In the genomic region with DNA sequence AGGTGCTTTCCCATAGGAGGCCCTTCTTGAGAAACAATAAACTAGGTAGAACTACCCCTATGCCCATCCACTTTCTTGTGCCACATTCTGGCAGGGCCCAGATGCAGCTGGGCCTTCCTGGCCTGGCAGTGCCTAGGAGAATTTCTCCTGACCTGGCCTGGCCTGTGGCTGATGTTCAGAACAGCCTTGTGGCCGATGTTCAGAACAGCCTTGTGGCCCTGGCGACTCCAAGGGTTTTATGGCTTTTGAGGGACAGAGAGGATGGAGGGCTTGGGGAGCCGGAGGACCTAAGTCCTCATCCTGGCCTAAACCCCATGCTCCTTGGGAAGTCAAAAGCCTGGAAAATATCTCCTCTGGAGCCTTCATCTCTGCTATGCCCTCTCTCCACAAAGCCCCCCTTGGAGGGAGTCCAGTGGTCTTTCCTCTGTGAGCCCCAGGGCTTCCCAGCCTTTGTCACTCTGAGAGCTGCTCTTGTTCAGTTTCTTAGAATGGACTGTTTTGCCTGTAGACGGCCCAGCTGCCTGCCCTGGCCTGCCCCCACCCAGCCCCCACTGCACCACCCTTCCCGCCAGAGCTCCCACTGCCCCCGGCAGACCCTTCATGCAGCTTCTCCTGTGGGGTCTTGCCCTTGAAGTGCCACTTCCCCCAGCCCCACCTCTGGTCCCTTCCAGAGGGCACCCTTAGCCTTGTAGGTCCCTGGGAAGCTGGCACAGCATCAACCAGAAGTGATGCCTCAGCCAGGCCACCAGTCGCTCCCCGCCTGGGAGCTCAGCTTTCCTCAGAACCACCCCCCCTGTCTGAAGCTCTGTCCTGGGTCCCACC, we compare ENCODE assay signal across 17 cellular contexts. TPM values are rescaled to one million over a fixed set of nuclear protein-coding genes. Genes with fewer than 3 reads are reported as not detected.
DNase-seq lines count a peak whose midpoint lies in the region; ATAC-seq and TF ChIP-seq lines count a peak whose summit lies in the region.
"Had no signal": no experiment of that assay in that cellular context is flagged by ENCODE, and none has a peak within 500 bp of the region (broad histone marks: within the 10 kb centered on the region; RNA-seq: fewer than 3 reads in every experiment).

No MANE protein-coding gene starts in this region.

- no peak overlapping the region for H3K23ac ChIP-seq in IMR-90 (ENCODE audit: low read depth, low read length)

- no peak overlapping the region for H2BK20ac ChIP-seq in IMR-90 (ENCODE audit: low read depth, low read length)

- H2BK15ac ChIP-seq in IMR-90 (ENCODE audit: low read depth, low read length): no peak overlapping the region

- H3K27me3 Mint-ChIP-seq in brain: no peaks in the 10 kb centered on the region
- H3K27me3 Mint-ChIP-seq: activated CD4-positive, alpha-beta memory T cell treated with anti-CD3 and anti-CD28 coated beads for 36 hours had no signal

- no peak overlapping the region for H4K91ac ChIP-seq in IMR-90 (ENCODE audit: insufficient read depth, low read depth, low read length)

- H3K79me1 ChIP-seq in IMR-90 (ENCODE audit: low read depth in 1 of 2, low read length in 2 of 2): peaks cover 1 to 3% of the 10 kb centered on the region in 2 experiments; a peak in 2 of 4 replicates

- H2BK120ac ChIP-seq in IMR-90 (ENCODE audit: low read depth, low read length): no peak overlapping the region

- no peak for TF ChIP-seq EP300 in sigmoid colon (IDR thresholded peaks at IDR 0.05)

- H3K36me3 ChIP-seq in IMR-90 (ENCODE audit: control insufficient read depth, insufficient read depth, low read length): peaks cover 19% of the 10 kb centered on the region
- H3K36me3 ChIP-seq in sigmoid colon: peaks cover 10 to 17% (median 12%) of the 10 kb centered on the region in 4 donors

- H3K9me3 Mint-ChIP-seq in brain: peaks cover 0 to 4% (median 0%) of the 10 kb centered on the region in 5 experiments
- H3K9me3 Mint-ChIP-seq: activated CD4-positive, alpha-beta memory T cell treated with anti-CD3 and anti-CD28 coated beads for 36 hours; activated naive CD8-positive, alpha-beta T cell treated with anti-CD3 and anti-CD28 coated beads, Interleukin-2, amount 50 U/mL, for 24 hours; activated T-cell treated with anti-CD3 and anti-CD28 coated beads, Interleukin-2, amount 50 U/mL, for 72 hours had no signal

- no TSS peak for BruUV-seq in IMR-90 (replicated peaks; lab: Mats Ljungman, UMichigan)

- no peak overlapping the region for H3K4me2 ChIP-seq in IMR-90 (ENCODE audit: low read depth, low read length)
- H3K4me2 ChIP-seq: BLaER1 treated with 17β-estradiol and CSF1 and Interleukin-3, amounts not matched to agents 10 nM and 100 nM had no signal

- H4K8ac ChIP-seq in IMR-90 (ENCODE audit: low read depth in 2 of 2, low read length in 2 of 2): no peak overlapping the region

- peaks cover 8% of the 10 kb centered on the region for H3K36me3 Mint-ChIP-seq in brain
- H3K36me3 Mint-ChIP-seq: IgD-negative memory B cell had no signal

- H3K18ac ChIP-seq in IMR-90 (ENCODE audit: low read depth, low read length): no peak overlapping the region

- ATAC-seq in IMR-90 (ENCODE audit: low read depth): no peak; the same call in 1 of the 2 replicates
- no peak for ATAC-seq in HG02571 (IDR thresholded peaks at IDR 0.05; ENCODE audit: unreplicated experiment)
- ATAC-seq: activated T-cell treated with anti-CD3 and anti-CD28 coated beads, Interleukin-2, amount 50 U/mL, for 72 hours had no signal

- 51% methylated on average over 3 of the region's 8 CpGs; no CpG with 5 or more reads in 1 of the 2 experiments for WGBS in IMR-90 (ENCODE audit: extremely low coverage in 2 of 2, insufficient read length in 1 of 2), 2 experiments
- WGBS in sigmoid colon, 2 donors: 82 to 85% methylated on average over 8 of the region's 8 CpGs

- TF ChIP-seq RAD21 in IMR-90 (IDR thresholded peaks at IDR 0.05; ENCODE audit: low read length): no peak

- H3K9me3 ChIP-seq in IMR-90 (ENCODE audit: control insufficient read depth, insufficient read depth, low read length): no peaks in the 10 kb centered on the region
- no peaks in the 10 kb centered on the region for H3K9me3 ChIP-seq in sigmoid colon
- H3K9me3 ChIP-seq: BLaER1 treated with 17β-estradiol and CSF1 and Interleukin-3, amounts not matched to agents 10 nM and 100 nM; upper lobe of left lung had no signal

- CTCF ChIA-PET in IMR-90 (lab: Yijun Ruan, JAX): interaction anchor here (0.6 to 0.9 kb wide), 2 partner anchors 130 to 1543 kb away, joined by 3 read pairs; no protein-coding TSS in a partner anchor

- TF ChIP-seq CTCF in IMR-90 (conservative IDR thresholded peaks at IDR 0.05; ENCODE audit: low read depth, low read length) (no peak), brain (conservative IDR thresholded peaks at IDR 0.05) (no peak), sigmoid colon (IDR thresholded peaks at IDR 0.05) (no peak)

- H3K27ac Mint-ChIP-seq in brain: peak overlapping the region; percentile 84 to 98 (median 96)
- H3K27ac Mint-ChIP-seq: activated CD4-positive, alpha-beta memory T cell treated with anti-CD3 and anti-CD28 coated beads for 36 hours; activated naive CD8-positive, alpha-beta T cell treated with anti-CD3 and anti-CD28 coated beads, Interleukin-2, amount 50 U/mL, for 24 hours; activated T-cell treated with anti-CD3 and anti-CD28 coated beads, Interleukin-2, amount 50 U/mL, for 72 hours had no signal

- H3K4me3 ChIP-seq in IMR-90 (ENCODE audit: insufficient read depth, low read depth, low read length) (no peak overlapping the region), sigmoid colon (no peak overlapping the region)
- H3K4me3 ChIP-seq: BLaER1 treated with 17β-estradiol and CSF1 and Interleukin-3, amounts not matched to agents 10 nM and 100 nM; upper lobe of left lung had no signal

- POLR2A ChIA-PET in IMR-90 (lab: Charles Lee; ENCODE audit: unreplicated experiment): no interaction called here

- H2AK9ac ChIP-seq in IMR-90 (replicated peaks; ENCODE audit: low read depth, low read length, poor library complexity): peak overlapping the region; percentile 55

- H3K4me1 ChIP-seq in IMR-90 (ENCODE audit: control insufficient read depth, insufficient read depth, low read length) (0 out of 2 replicates have a peak, but pooled peaks cover 1% of the 10 kb centered on the region), sigmoid colon (peaks cover 0 to 40% (median 28%) of the 10 kb centered on the region in 4 donors)

- dilution Hi-C loops in IMR-90 (cut with HindIII; ENCODE audit: low sequenced_read_pairs, unreplicated experiment): no loop called here

- intact Hi-C loops in IMR-90 (cut with micrococcal nuclease): no loop called here
- intact Hi-C loops in sigmoid colon (cut with DNase I): loop anchor here (10.0 kb wide), 1 partner anchor 235 kb away; no protein-coding TSS in a partner anchor

- DNase-seq in IMR-90: no peak
- no peak for DNase-seq in sigmoid colon
- DNase-seq in Kasumi-1 (lab: John Stamatoyannopoulos, UW): no peak
- no peak for DNase-seq in DMS79 (lab: John Stamatoyannopoulos, UW)
- DNase-seq in G401 (ENCODE audit: low spot score): no peak
- DNase-seq: activated CD4-positive, alpha-beta memory T cell treated with anti-CD3 and anti-CD28 coated beads for 36 hours; activated naive CD8-positive, alpha-beta T cell treated with anti-CD3 and anti-CD28 coated beads, Interleukin-2, amount 50 U/mL, for 24 hours; activated T-cell treated with anti-CD3 and anti-CD28 coated beads, Interleukin-2, amount 50 U/mL, for 72 hours; NCI-H2171 treated with DMSO at 0.1 percent for 48 hours had no signal

- H3K4me1 Mint-ChIP-seq in brain: peaks cover 38% of the 10 kb centered on the region
- H3K4me1 Mint-ChIP-seq: activated naive CD8-positive, alpha-beta T cell treated with anti-CD3 and anti-CD28 coated beads, Interleukin-2, amount 50 U/mL, for 24 hours; IgD-negative memory B cell had no signal

- TF ChIP-seq POLR2A in IMR-90 (IDR thresholded peaks at IDR 0.05; ENCODE audit: low read depth, low read length) (no peak), sigmoid colon (IDR thresholded peaks at IDR 0.05) (no peak)

- H3K27ac ChIP-seq in IMR-90 (ENCODE audit: insufficient read depth, low read length) (no peak overlapping the region), layer of hippocampus (ENCODE audit: low read depth, low read length) (peak overlapping the region; percentile 98), sigmoid colon (peak overlapping the region; percentile 7 to 88 (median 49))
- H3K27ac ChIP-seq: BLaER1 treated with 17β-estradiol and CSF1 and Interleukin-3, amounts not matched to agents 10 nM and 100 nM; VCaP had no signal

- no peak overlapping the region for H3K56ac ChIP-seq in IMR-90 (ENCODE audit: extremely low read depth, insufficient read depth, low read length)

- no peak overlapping the region for H3K9ac ChIP-seq in IMR-90 (ENCODE audit: low read depth, low read length)
- H3K9ac ChIP-seq: BLaER1 treated with 17β-estradiol and CSF1 and Interleukin-3, amounts not matched to agents 10 nM and 100 nM had no signal

- H2AK5ac ChIP-seq in IMR-90 (ENCODE audit: low read depth, low read length): no peak overlapping the region

- peaks cover 13% of the 10 kb centered on the region for H4K20me1 ChIP-seq in IMR-90 (ENCODE audit: insufficient read depth, low read length)

- no peak overlapping the region for H3K4me3 Mint-ChIP-seq in brain
- H3K4me3 Mint-ChIP-seq: activated CD4-positive, alpha-beta memory T cell treated with anti-CD3 and anti-CD28 coated beads for 36 hours; activated naive CD8-positive, alpha-beta T cell treated with anti-CD3 and anti-CD28 coated beads, Interleukin-2, amount 50 U/mL, for 24 hours; activated T-cell treated with anti-CD3 and anti-CD28 coated beads, Interleukin-2, amount 50 U/mL, for 72 hours; IgD-negative memory B cell had no signal

- H4K5ac ChIP-seq in IMR-90 (ENCODE audit: low read depth, low read length): no peak overlapping the region

- peak overlapping the region; percentile 46 for H2AFZ ChIP-seq in IMR-90 (replicated peaks; ENCODE audit: low read length, poor library complexity)

- no peak overlapping the region for H2BK5ac ChIP-seq in IMR-90 (ENCODE audit: low read depth, low read length, poor library complexity, severe bottlenecking)

- in situ Hi-C loops in IMR-90 (cut with MboI; ENCODE audit: low sequenced_read_pairs): loop anchor here (10.0 to 25.0 kb wide), 2 partner anchors 235 to 592 kb away; a partner anchor contains a TSS
- in situ Hi-C loops in G401 (cut with HindIII; ENCODE audit: low sequenced_read_pairs): loop anchor here (25.0 kb wide), 1 partner anchor 117 kb away; a partner anchor contains a TSS

- no peak overlapping the region for H3K4ac ChIP-seq in IMR-90 (ENCODE audit: low read depth, low read length)

- H3K27me3 ChIP-seq in IMR-90 (ENCODE audit: control insufficient read depth, insufficient read depth, low read length): peaks cover 8% of the 10 kb centered on the region
- H3K27me3 ChIP-seq in layer of hippocampus (ENCODE audit: control insufficient read depth, insufficient read depth, low read length): no peaks in the 10 kb centered on the region
- no peaks in the 10 kb centered on the region for H3K27me3 ChIP-seq in sigmoid colon
- H3K27me3 ChIP-seq: BLaER1 treated with 17β-estradiol and CSF1 and Interleukin-3, amounts not matched to agents 10 nM and 100 nM; upper lobe of left lung had no signal

- H3K9me1 ChIP-seq in IMR-90 (ENCODE audit: insufficient read depth, low read length): no peaks in the 10 kb centered on the region

- H3K14ac ChIP-seq in IMR-90 (replicated peaks; ENCODE audit: low read depth, low read length): no peak overlapping the region

RNA-seq across cellular contexts. Expression of a gene that starts 6.9 kb away (rescaled TPM):
- total RNA-seq in IMR-90 (2012; rRNA removed): not detected in 2 replicates
- 0.02 TPM in 1 of 2 replicates, not detected in the other for polyA plus RNA-seq in IMR-90 (2012; rRNA removed)
- polyA plus RNA-seq in IMR-90 (2012; cell fraction: cytosol; rRNA removed): not detected in 2 replicates
- not detected in 2 replicates for polyA plus RNA-seq in IMR-90 (2012; cell fraction: nucleus; rRNA removed; ENCODE audit: low replicate concordance)
- 32.7 TPM for polyA plus RNA-seq in brain (ENCODE audit: insufficient read depth, low read depth, low replicate concordance)
- total RNA-seq in sigmoid colon: under 1 TPM; under 0.01 to 0.36 (median 0.27) TPM
- 1 to 10 TPM in 1 of 3 donors, under 1 TPM in 1, not detected in 1; 0.92 to 1.8 TPM for polyA plus RNA-seq in sigmoid colon
- not detected in 2 replicates for total RNA-seq in G401 (2014; rRNA removed; shearing (Covaris generic))
- total RNA-seq: activated CD4-positive, alpha-beta memory T cell treated with anti-CD3 and anti-CD28 coated beads for 36 hours; activated T-cell treated with anti-CD3 and anti-CD28 coated beads, Interleukin-2, amount 50 U/mL, for 72 hours had no signal

RNA-seq across cellular contexts. Expression of a gene that starts 14.9 kb away (rescaled TPM):
- 18.1 and 19.7 TPM in 2 replicates for total RNA-seq in IMR-90 (2012; rRNA removed)
- 30.7 and 38.6 TPM in 2 replicates for polyA plus RNA-seq in IMR-90 (2012; rRNA removed)
- polyA plus RNA-seq in IMR-90 (2012; cell fraction: cytosol; rRNA removed): 17.7 and 30.7 TPM in 2 replicates
- 37.8 and 46.1 TPM in 2 replicates for polyA plus RNA-seq in IMR-90 (2012; cell fraction: nucleus; rRNA removed; ENCODE audit: low replicate concordance)
- polyA plus RNA-seq in brain (ENCODE audit: insufficient read depth, low read depth, low replicate concordance): 131 TPM
- total RNA-seq in sigmoid colon: 10 to 100 TPM; 21.6 to 29.0 (median 25.2) TPM
- polyA plus RNA-seq in sigmoid colon: 10 to 100 TPM; 13.8 to 22.4 (median 15.7) TPM
- 15.1 and 17.0 TPM in 2 replicates for total RNA-seq in G401 (2014; rRNA removed; shearing (Covaris generic))

RNA-seq across cellular contexts. Expression of a gene that starts 30.7 kb away (rescaled TPM):
- total RNA-seq in IMR-90 (2012; rRNA removed) (not detected in 2 replicates), sigmoid colon (1 to 10 TPM in 2 of 4 donors, under 1 TPM in 1, not detected in 1; 0.71 to 6.2 (median 3.0) TPM)
- polyA plus RNA-seq in IMR-90 (2012; rRNA removed) (0.05 TPM in 1 of 2 replicates, not detected in the other), brain (ENCODE audit: insufficient read depth, low read depth, low replicate concordance) (0.29 TPM), sigmoid colon (10 to 100 TPM in 1 of 3 donors, 1 to 10 TPM in 2; 2.3 to 18.2 (median 6.0) TPM)
- polyA plus RNA-seq in IMR-90 (2012; cell fraction: cytosol; rRNA removed): not detected in 2 replicates
- polyA plus RNA-seq in IMR-90 (2012; cell fraction: nucleus; rRNA removed; ENCODE audit: low replicate concordance): not detected in 2 replicates
- total RNA-seq in G401 (2014; rRNA removed; shearing (Covaris generic)): not detected in 2 replicates
- total RNA-seq: frontal cortex had no signal
